In the genomic region with DNA sequence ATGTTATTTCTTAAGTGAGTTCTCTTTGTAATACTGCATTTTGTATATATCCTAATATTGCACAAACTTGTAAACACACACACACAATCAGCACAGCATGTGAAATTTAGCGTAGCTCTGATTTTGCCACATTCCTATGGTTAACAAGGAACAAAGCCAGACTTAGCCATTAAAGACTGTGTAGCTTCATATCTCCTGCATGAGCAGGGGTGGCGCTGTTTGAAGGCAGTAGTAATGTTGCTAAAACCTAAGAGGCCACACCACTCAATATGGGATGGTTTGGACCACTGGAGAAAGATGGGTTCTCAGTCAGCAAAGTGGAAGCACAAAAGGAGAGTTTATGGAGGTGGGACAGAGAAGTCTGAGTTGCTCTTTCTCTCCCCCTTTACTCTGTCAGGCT, we compare ENCODE assay signal across 10 cellular contexts.
DNase-seq lines count a peak whose midpoint lies in the region; ATAC-seq and TF ChIP-seq lines count a peak whose summit lies in the region.
"Had no signal": no experiment of that assay in that cellular context is flagged by ENCODE, and none has a peak within 500 bp of the region (broad histone marks: within the 10 kb centered on the region; RNA-seq: fewer than 3 reads in every experiment).

No MANE protein-coding gene starts in this region.

- H3K4me3 ChIP-seq in smooth muscle cell: no peak overlapping the region

- no peak for ATAC-seq in GM21360 (IDR thresholded peaks at IDR 0.05; ENCODE audit: unreplicated experiment)
- ATAC-seq: stimulated activated naive CD8-positive, alpha-beta T cell treated with anti-CD3 and anti-CD28 coated beads, Interleukin-15, Interleukin-2, amounts not matched to agents 100 U/mL and 50 U/mL, for 24 hours had no signal

- H3K9me3 ChIP-seq in smooth muscle cell (replicated peaks; ENCODE audit: low read depth): no peaks in the 10 kb centered on the region

- H3K4me2 ChIP-seq in smooth muscle cell: no peak overlapping the region

- H3K4me1 ChIP-seq in smooth muscle cell (ENCODE audit: low read depth): no peaks in the 10 kb centered on the region

- no peaks in the 10 kb centered on the region for H4K20me1 ChIP-seq in smooth muscle cell (ENCODE audit: low read depth)

- peak; percentile 22 for TF ChIP-seq CTCF in smooth muscle cell (IDR thresholded peaks at IDR 0.05; ENCODE audit: borderline replicate concordance, insufficient read depth, poor library complexity, severe bottlenecking)

- no peak overlapping the region for H3K27ac ChIP-seq in smooth muscle cell (ENCODE audit: low read depth)

- H3K79me2 ChIP-seq in smooth muscle cell (ENCODE audit: low read depth): no peaks in the 10 kb centered on the region

- H2AFZ ChIP-seq in smooth muscle cell (ENCODE audit: low read depth): no peak overlapping the region

- H3K9ac ChIP-seq in smooth muscle cell (ENCODE audit: low read depth): no peak overlapping the region

- H3K27me3 ChIP-seq in smooth muscle cell (ENCODE audit: low read depth): no peaks in the 10 kb centered on the region

- H3F3A ChIP-seq in smooth muscle cell (ENCODE audit: low read depth): no peaks in the 10 kb centered on the region

- in situ Hi-C loops in T47D (cut with HindIII; ENCODE audit: low pct_unique_long_range_greater_than_20kb, low sequenced_read_pairs): no loop called here

- WGBS in smooth muscle cell (ENCODE audit: low lambda C conversion rate): 73% methylated on average over 2 of the region's 2 CpGs

- DNase-seq in SIG-M5 treated with dmso at 0.1 percent for 504 hours (lab: John Stamatoyannopoulos, UW; ENCODE audit: unreplicated experiment) (peak; percentile 25), SIG-M5 (lab: John Stamatoyannopoulos, UW) (no peak), LHCN-M2 (ENCODE audit: low read depth) (peak; percentile 38), T47D (ENCODE audit: low read depth in 1 of 2, low spot score in 1 of 2) (peak; percentile 13 to 60), smooth muscle cell (lab: John Stamatoyannopoulos, UW; ENCODE audit: unreplicated experiment) (no peak), HK-2 (ENCODE audit: unreplicated experiment) (no peak)
- no peak for DNase-seq in activated CD8-positive, alpha-beta memory T cell treated with anti-CD3 and anti-CD28 coated beads, Interleukin-2, amount 50 U/mL, for 48 hours
- DNase-seq: CD4-positive, CD25-positive, alpha-beta regulatory T cell; stimulated activated naive CD8-positive, alpha-beta T cell treated with anti-CD3 and anti-CD28 coated beads, Interleukin-15, Interleukin-2, amounts not matched to agents 100 U/mL and 50 U/mL, for 24 hours had no signal

- no peaks in the 10 kb centered on the region for H3K36me3 ChIP-seq in smooth muscle cell (ENCODE audit: low read depth)

Comparison
In these comparisons a context has a peak if more than half of its experiments do, and no peak if none do; other contexts are left out.
1. DNase-seq: peak in SIG-M5 treated with dmso at 0.1 percent for 504 hours (single experiment), LHCN-M2 (single experiment) and T47D (2 of 2); none in SIG-M5 (single experiment), smooth muscle cell (single experiment), activated CD8-positive, alpha-beta memory T cell treated with anti-CD3 and anti-CD28 coated beads, Interleukin-2, amount 50 U/mL, for 48 hours (single experiment) and HK-2 (single experiment).